In the genomic region with DNA sequence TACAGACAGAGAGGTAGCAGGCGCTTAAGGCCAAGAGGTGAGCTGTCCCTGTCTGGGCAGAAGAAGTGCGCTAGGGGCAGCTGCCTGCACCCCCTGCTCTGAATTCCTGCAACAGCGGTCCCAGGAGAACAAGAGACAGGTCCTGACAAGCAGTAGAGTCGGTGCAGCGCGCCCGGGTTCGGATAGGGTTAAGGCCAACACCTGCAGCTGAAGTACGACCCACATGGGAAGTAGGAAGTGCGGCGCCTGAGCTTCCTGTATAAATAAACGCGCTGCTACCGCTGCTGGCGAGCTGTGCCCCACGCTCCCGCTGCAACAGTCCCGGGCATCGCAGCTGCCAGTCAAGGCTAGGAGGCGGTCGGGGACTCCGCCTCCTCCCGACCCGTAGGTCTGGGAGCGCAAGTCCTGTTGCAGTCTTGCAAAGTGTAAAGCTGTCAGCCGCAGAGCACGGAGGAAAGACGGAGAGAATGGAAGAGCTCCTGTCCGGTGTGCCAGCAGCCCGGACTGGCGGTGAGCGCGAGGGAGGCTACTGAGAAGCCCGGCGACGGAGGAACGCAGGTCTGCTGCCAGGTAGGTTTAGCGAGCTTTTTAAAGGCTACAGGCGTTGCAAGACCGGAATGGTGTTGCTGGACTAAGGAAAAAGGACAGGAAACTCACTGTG, we compare ENCODE assay signal across 9 cellular contexts. TPM values are rescaled to one million over a fixed set of nuclear protein-coding genes. Genes with fewer than 3 reads are reported as not detected.
A peak's percentile ranks its signal among the peaks of the same experiment; 100 is the strongest.
DNase-seq lines count a peak whose midpoint lies in the region; ATAC-seq, FAIRE-seq and TF ChIP-seq lines count a peak whose summit lies in the region.
"Had no signal": no experiment of that assay in that cellular context is flagged by ENCODE, and none has a peak within 500 bp of the region (broad histone marks: within the 10 kb centered on the region; RNA-seq: fewer than 3 reads in every experiment).

Gene RNF144B, plus strand, starts transcription at position 290 of the 661 bp plus-strand sequence. CDS start 12,185 bp downstream, outside the sequence.

- H2AFZ ChIP-seq in endothelial cell of umbilical vein (ENCODE audit: low read depth, low read length), result peak within 1 kb of the TSS; percentile 53

- CTCF ChIA-PET in CD4-positive, alpha-beta memory T cell (lab: Charles Lee; ENCODE audit: partially characterized antibody), result interaction anchor here (0.7 to 1.9 kb wide), 4 partner anchors 11 to 119 kb away, joined by 3 to 7 read pairs (median 4); no protein-coding TSS in a partner anchor
- CTCF ChIA-PET in endothelial cell of umbilical vein (lab: Charles Lee), result interaction anchor here (0.6 to 3.1 kb wide), 15 partner anchors 8 to 119 kb away, joined by 3 to 13 read pairs (median 4); no protein-coding TSS in a partner anchor

- dilution Hi-C loops in endothelial cell of umbilical vein (cut with MboI; ENCODE audit: extremely low pct_ligation_motif_present, low sequenced_read_pairs), result no loop called here

- FAIRE-seq in HTR-8/SVneo (lab: Jason Lieb, UNC), result peak; percentile 95
- peak; percentile 90 for FAIRE-seq in endothelial cell of umbilical vein (lab: Jason Lieb, UNC)
- FAIRE-seq: TTC549 had no signal

- DNase-seq in CD4-positive, alpha-beta memory T cell, result peak; percentile 54 to 70 (median 58)
- DNase-seq in HTR-8/SVneo (ENCODE audit: insufficient read length, low spot score) (peak; percentile 84), NOMO-1 treated with dmso at 0.1 percent for 144 hours (lab: John Stamatoyannopoulos, UW; ENCODE audit: unreplicated experiment) (peak; percentile 79), endothelial cell of umbilical vein (ENCODE audit: low read depth, low spot score) (peak; percentile 95), midbrain (lab: John Stamatoyannopoulos, UW) (peak; percentile 57)
- DNase-seq in activated CD8-positive, alpha-beta memory T cell treated with anti-CD3 and anti-CD28 coated beads, Interleukin-2, amount 50 U/mL, for 48 hours, result peak; percentile 79
- DNase-seq in stimulated activated CD8-positive, alpha-beta memory T cell treated with anti-CD3 and anti-CD28 coated beads, Interleukin-2, amount 100 ng/mL, for 1 hour (ENCODE audit: low read depth in 2 of 2), result peak; percentile 28 to 29

- H3K4me1 Mint-ChIP-seq in CD4-positive, alpha-beta memory T cell, result peaks cover 18 to 33% (median 23%) of the 10 kb centered on the region in 4 donors

- H4K20me1 ChIP-seq in endothelial cell of umbilical vein (replicated peaks; ENCODE audit: control insufficient read depth, extremely low read depth, insufficient read depth, low read length), result no peaks in the 10 kb centered on the region

- no peaks in the 10 kb centered on the region for H3K27me3 ChIP-seq in CD4-positive, alpha-beta memory T cell (ENCODE audit: insufficient read depth, low read length)
- H3K27me3 ChIP-seq in endothelial cell of umbilical vein (ENCODE audit: control insufficient read depth in 2 of 2, insufficient read depth in 2 of 2, low read length in 2 of 2), result no peaks in the 10 kb centered on the region

- H3K27me3 Mint-ChIP-seq in CD4-positive, alpha-beta memory T cell, result peaks cover 0 to 3% of the 10 kb centered on the region in 2 donors

- POLR2A ChIA-PET in CD4-positive, alpha-beta memory T cell (lab: Charles Lee; ENCODE audit: partially characterized antibody), result interaction anchor here (0.7 to 1.5 kb wide), 4 partner anchors 10 to 232 kb away, joined by 3 to 11 read pairs (median 4); partner anchors contain the start of genes KDM1B and TPMT
- POLR2A ChIA-PET in endothelial cell of umbilical vein (lab: Charles Lee), result interaction anchor here (1.1 to 2.0 kb wide), 8 partner anchors 8 to 63 kb away, joined by 3 to 12 read pairs (median 4); no protein-coding TSS in a partner anchor

- no peaks in the 10 kb centered on the region for H3K9me3 ChIP-seq in CD4-positive, alpha-beta memory T cell (ENCODE audit: control insufficient read depth in 1 of 2, low read length in 2 of 2)
- no peaks in the 10 kb centered on the region for H3K9me3 ChIP-seq in endothelial cell of umbilical vein (replicated peaks; ENCODE audit: control insufficient read depth, insufficient read depth, low read length)

- peak; percentile 88 for ATAC-seq in GM21367 (IDR thresholded peaks at IDR 0.05; ENCODE audit: unreplicated experiment)

- peak within 1 kb of the TSS; percentile 95 to 100 (median 99) for H3K4me3 Mint-ChIP-seq in CD4-positive, alpha-beta memory T cell

- no peaks in the 10 kb centered on the region for H3K36me3 ChIP-seq in CD4-positive, alpha-beta memory T cell (ENCODE audit: insufficient read depth, low read length)
- H3K36me3 ChIP-seq in endothelial cell of umbilical vein (ENCODE audit: control insufficient read depth in 2 of 2, extremely low read depth in 1 of 2, insufficient read depth in 2 of 2, low read length in 2 of 2), result no peaks in the 10 kb centered on the region

- H3K79me2 ChIP-seq in endothelial cell of umbilical vein (ENCODE audit: control insufficient read depth, insufficient read depth, low read length), result peaks cover 48% of the 10 kb centered on the region

- peak within 1 kb of the TSS; percentile 61 to 92 (median 87) for H3K27ac Mint-ChIP-seq in CD4-positive, alpha-beta memory T cell

- H3K27ac ChIP-seq in CD4-positive, alpha-beta memory T cell (ENCODE audit: low read depth, low read length), result peak within 1 kb of the TSS; percentile 43
- H3K27ac ChIP-seq in endothelial cell of umbilical vein (ENCODE audit: insufficient read depth, low read depth, low read length), result peak within 1 kb of the TSS; percentile 79

- intact Hi-C loops in CD4-positive, alpha-beta memory T cell (cut with micrococcal nuclease), result loop anchor here (1.0 to 5.0 kb wide), 2 partner anchors 125 to 232 kb away; partner anchors contain the start of genes DEK, KDM1B and TPMT
- intact Hi-C loops in endothelial cell of umbilical vein (cut with micrococcal nuclease), result loop anchor here (1.0 to 10.0 kb wide), 9 partner anchors 13 to 232 kb away; partner anchors contain the start of genes DEK, KDM1B and TPMT

- H3K4me3 ChIP-seq in CD4-positive, alpha-beta memory T cell (ENCODE audit: low read length in 2 of 2), result peak within 1 kb of the TSS; percentile 65 to 95
- H3K4me3 ChIP-seq in endothelial cell of umbilical vein (replicated peaks in 1 of 3; ENCODE audit: insufficient read depth in 1 of 3, low read depth in 1 of 3, low read length in 3 of 3), result peak within 1 kb of the TSS; percentile 79 to 96 (median 89)

- peak within 1 kb of the TSS; percentile 86 for H3K9ac ChIP-seq in endothelial cell of umbilical vein (replicated peaks; ENCODE audit: extremely low read depth, insufficient read depth, low read length)

- no peaks in the 10 kb centered on the region for H3K9me1 ChIP-seq in endothelial cell of umbilical vein (replicated peaks; ENCODE audit: control insufficient read depth, extremely low read depth, insufficient read depth, low read length)

- peak; percentile 92 for TF ChIP-seq POLR2A in endothelial cell of umbilical vein (IDR thresholded peaks at IDR 0.05; ENCODE audit: low read depth, low read length)

- H3K36me3 Mint-ChIP-seq in CD4-positive, alpha-beta memory T cell, result peaks cover 4 to 6% of the 10 kb centered on the region in 2 donors

- peak within 1 kb of the TSS; percentile 79 for H3K4me2 ChIP-seq in endothelial cell of umbilical vein (ENCODE audit: insufficient read depth, low read length)

- H3K4me1 ChIP-seq in CD4-positive, alpha-beta memory T cell (ENCODE audit: insufficient read depth, low read length), result peaks cover 24% of the 10 kb centered on the region
- peaks cover 31% of the 10 kb centered on the region for H3K4me1 ChIP-seq in endothelial cell of umbilical vein (ENCODE audit: control insufficient read depth, extremely low read depth, insufficient read depth, low read length)

- TF ChIP-seq CTCF in endothelial cell of umbilical vein (IDR thresholded peaks at IDR 0.05; ENCODE audit: extremely low read depth in 1 of 2, insufficient read depth in 1 of 2, low read depth in 1 of 2, low read length in 2 of 2), result no peak

- no peaks in the 10 kb centered on the region for H3K9me3 Mint-ChIP-seq in CD4-positive, alpha-beta memory T cell

- BruUV-seq in endothelial cell of umbilical vein (replicated peaks; lab: Mats Ljungman, UMichigan), result TSS peak; percentile 46

TF ChIP-seq in endothelial cell of umbilical vein, 7 proteins besides CTCF, POLR2A, EP300 and RAD21:
- TF ChIP-seq MYC (IDR thresholded peaks at IDR 0.05; ENCODE audit: low read depth, low read length), result peak; percentile 2
- no peak for TF ChIP-seq JUN (IDR thresholded peaks at IDR 0.05; ENCODE audit: borderline replicate concordance, insufficient read depth, insufficient read length, low read depth)
- peak; percentile 15 for TF ChIP-seq GATA2 (IDR thresholded peaks at IDR 0.05; ENCODE audit: insufficient read depth, insufficient read length, low read depth, low read length)
- peak; percentile 98 for TF ChIP-seq POLR2AphosphoS5 (IDR thresholded peaks at IDR 0.05; ENCODE audit: insufficient read depth, low read depth, low read length)

RNA-seq across cellular contexts. Expression of gene RNF144B, which starts in this region (rescaled TPM):
- 1 to 10 TPM; 3.2 to 5.8 TPM for total RNA-seq in CD4-positive, alpha-beta memory T cell
- polyA plus RNA-seq in CD4-positive, alpha-beta memory T cell, result 1 to 10 TPM in 1 of 2 donors, under 1 TPM in 1; 0.93 to 3.1 TPM
- total RNA-seq in endothelial cell of umbilical vein, result 78.3 and 97.3 TPM in 2 replicates
- polyA plus RNA-seq in endothelial cell of umbilical vein, result 14.3 and 18.1 TPM in 2 replicates
- 16.1 and 17.8 TPM in 2 replicates for polyA plus RNA-seq in endothelial cell of umbilical vein (2011; cell fraction: cytosol; rRNA removed)
- 26.6 and 26.9 TPM in 2 replicates for polyA plus RNA-seq in endothelial cell of umbilical vein (2011; cell fraction: nucleus; rRNA removed)
- polyA plus RNA-seq in endothelial cell of umbilical vein (2012), result 31.9 and 44.0 TPM in 2 replicates
- polyA minus RNA-seq in endothelial cell of umbilical vein, result 56.5 and 57.1 TPM in 2 replicates
- 2.8 TPM for polyA minus RNA-seq in endothelial cell of umbilical vein (2011; cell fraction: cytosol; rRNA and poly(A)+ RNA removed)
- polyA minus RNA-seq in endothelial cell of umbilical vein (2011; cell fraction: nucleus; rRNA and poly(A)+ RNA removed), result 31.2 and 46.4 TPM in 2 replicates

Comparison
In these comparisons a context has a peak if more than half of its experiments do, and no peak if none do; other contexts are left out.
1. Peak in every context shown above with its lines: DNase-seq, ATAC-seq, H3K4me3 ChIP-seq and H3K27ac ChIP-seq.
2. RNA of gene RNF144B (total RNA-seq): 78.3 to 97.3 TPM in endothelial cell of umbilical vein; 3.2 to 5.8 TPM in CD4-positive, alpha-beta memory T cell; every median in the first group is over 10 times any median in the second.
3. DNase-seq: peak in every context shown above with its lines; median percentile 95 in endothelial cell of umbilical vein; 84 in HTR-8/SVneo; 79 in NOMO-1 treated with dmso at 0.1 percent for 144 hours; 79 in activated CD8-positive, alpha-beta memory T cell treated with anti-CD3 and anti-CD28 coated beads, Interleukin-2, amount 50 U/mL, for 48 hours; 58 in CD4-positive, alpha-beta memory T cell; 57 in midbrain; 28 in stimulated activated CD8-positive, alpha-beta memory T cell treated with anti-CD3 and anti-CD28 coated beads, Interleukin-2, amount 100 ng/mL, for 1 hour.